In the genomic region with DNA sequence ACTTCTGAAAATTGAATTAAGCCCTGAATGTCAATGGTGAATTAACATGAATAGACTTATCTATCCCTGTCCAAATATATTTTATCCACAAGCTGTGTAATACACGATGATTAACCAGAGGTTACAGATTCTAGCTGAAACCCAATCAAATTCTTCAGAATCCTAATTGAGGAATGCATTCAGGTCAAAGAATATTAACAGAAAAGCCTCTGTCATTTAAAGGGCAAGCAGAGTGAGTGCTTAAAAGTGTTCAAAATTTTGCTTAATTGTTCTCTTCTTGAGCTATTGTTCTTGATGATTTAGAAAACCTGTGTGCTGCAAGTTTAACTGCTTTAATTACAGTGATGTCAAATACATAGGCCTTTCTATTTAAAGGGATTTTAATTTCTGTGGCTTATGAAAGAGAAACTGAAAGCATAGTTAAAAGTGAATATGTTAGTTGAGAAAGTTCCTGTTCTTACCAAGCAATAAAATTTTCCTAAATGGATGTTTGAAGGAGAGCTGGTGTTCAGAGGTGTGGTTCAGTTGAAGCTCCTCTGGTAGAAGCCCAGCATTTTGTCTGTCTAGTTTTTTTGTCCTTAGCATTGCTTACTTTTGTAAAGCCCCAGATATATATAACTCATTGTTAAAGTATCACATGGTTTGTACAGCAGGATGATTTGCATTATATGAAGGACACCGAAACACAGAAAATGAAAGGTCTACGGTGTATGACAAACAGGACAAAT, we compare ENCODE assay signal across 8 cellular contexts.
A peak's percentile ranks its signal among the peaks of the same experiment; 100 is the strongest.
DNase-seq lines count a peak whose midpoint lies in the region; ATAC-seq and TF ChIP-seq lines count a peak whose summit lies in the region.

No MANE protein-coding gene starts in this region.

- DNase-seq in heart right ventricle (no peak), Right ventricle myocardium inferior (ENCODE audit: missing footprints) (no peak), osteoblast (ENCODE audit: insufficient read length, low spot score, missing footprints) (peak; percentile 73), NCI-H1417 treated with DMSO at 0.1 percent for 48 hours (lab: John Stamatoyannopoulos, UW) (no peak), cerebellum (ENCODE audit: low spot score) (no peak), RWPE1 (ENCODE audit: low spot score) (no peak)

- 51 to 54% methylated on average over 3 of the region's 3 CpGs for WGBS in heart right ventricle, 2 donors

- TF ChIP-seq CTCF in heart right ventricle (IDR thresholded peaks at IDR 0.05) (no peak), osteoblast (IDR thresholded peaks at IDR 0.05; ENCODE audit: extremely low read depth, low read depth, low read length) (no peak), RWPE1 (conservative IDR thresholded peaks at IDR 0.05; ENCODE audit: low read depth) (no peak)

- intact Hi-C loops in heart right ventricle (cut with DNase I) (loop anchor here in 2 of 10 donors (10.0 kb wide), 2 partner anchors 52 to 58 kb away; no protein-coding TSS in a partner anchor), Right ventricle myocardium inferior (cut with DNase I) (no loop called here)

- H2AFZ ChIP-seq in osteoblast (ENCODE audit: low read length), result peak overlapping the region; percentile 86

- H3K36me3 ChIP-seq in heart right ventricle (no peaks in the 10 kb centered on the region), osteoblast (ENCODE audit: insufficient read depth, low read length) (no peaks in the 10 kb centered on the region)

- H3K27ac ChIP-seq in heart right ventricle (peak overlapping the region in 9 of 10 donors; percentile 20 to 80 (median 49)), angular gyrus (ENCODE audit: low read depth, low read length) (peak overlapping the region; percentile 18), osteoblast (ENCODE audit: low read depth, low read length) (peak overlapping the region; percentile 37), RWPE1 (no peak overlapping the region)

- CTCF ChIA-PET in RWPE1 (lab: Yijun Ruan, JAX), result interaction anchor here (0.5 kb wide), 1 partner anchor 53 kb away, joined by 3 read pairs; no protein-coding TSS in a partner anchor

- H3K4me1 ChIP-seq in heart right ventricle, result peaks cover 0 to 21% (median 15%) of the 10 kb centered on the region in 9 donors
- peaks cover 2% of the 10 kb centered on the region for H3K4me1 ChIP-seq in osteoblast (ENCODE audit: insufficient read depth, low read length)

- POLR2A ChIA-PET in RWPE1 (lab: Yijun Ruan, JAX; ENCODE audit: low non-redundant PET), result no interaction called here

- no peaks in the 10 kb centered on the region for H3K79me2 ChIP-seq in osteoblast (ENCODE audit: insufficient read depth, low read length)

- H3K4me2 ChIP-seq in osteoblast (ENCODE audit: insufficient read depth, low read length), result peak overlapping the region; percentile 78

- H3K9me3 ChIP-seq in heart right ventricle (no peaks in the 10 kb centered on the region), osteoblast (ENCODE audit: low read depth, low read length) (no peaks in the 10 kb centered on the region)

- H4K20me1 ChIP-seq in osteoblast (ENCODE audit: insufficient read depth, low read length), result no peaks in the 10 kb centered on the region

- peak overlapping the region in 6 of 10 donors; percentile 6 to 40 (median 26) for H3K4me3 ChIP-seq in heart right ventricle
- peak overlapping the region; percentile 53 for H3K4me3 ChIP-seq in osteoblast (ENCODE audit: insufficient read depth, low read length)

- H3K27me3 ChIP-seq in heart right ventricle, result no peaks in the 10 kb centered on the region
- H3K27me3 ChIP-seq in osteoblast (ENCODE audit: insufficient read depth, low read length), result no peaks in the 10 kb centered on the region

- peak in 5 of 8 donors; percentile 14 to 71 (median 34) for ATAC-seq in heart right ventricle
- ATAC-seq in Right ventricle myocardium inferior, result no peak
- ATAC-seq in HG03139 (IDR thresholded peaks at IDR 0.05; ENCODE audit: unreplicated experiment), result peak; percentile 73
